Comparison of ENCODE assay signal across 9 cellular contexts in genomic region chr16:78094998-78095397, GRCh38.
"Had no signal": no experiment of that assay in that cellular context is flagged by ENCODE, and none has a peak within 500 bp of the region (broad histone marks: within the 10 kb centered on the region; RNA-seq: fewer than 3 reads in every experiment).

No MANE protein-coding gene starts in this region.

- FAIRE-seq: H1, H54 had no signal

- H3K4me3 ChIP-seq: GM23338 had no signal

- DNase-seq: H9, HCEC 1CT, HFFc6, IMR-90, KBM-7 had no signal

- H3K27ac ChIP-seq: HL-60 had no signal
